1 cellular context compared by ENCODE assay signal in genomic region chr1:61753998-61754508, GRCh38.
TF ChIP-seq lines count a peak whose summit lies in the region.

No MANE protein-coding gene starts in this region.

TF ChIP-seq in HepG2, 621 proteins besides CTCF, POLR2A, EP300 and RAD21:
- no peak for TF ChIP-seq BCL6 (CRISPR knock-in tag; IDR thresholded peaks at IDR 0.05)
- TF ChIP-seq RFX3 (CRISPR knock-in tag; IDR thresholded peaks at IDR 0.05): no peak
- TF ChIP-seq ZNF589 (CRISPR knock-in tag; conservative IDR thresholded peaks at IDR 0.05): no peak
- no peak for TF ChIP-seq XRCC5 (optimal IDR thresholded peaks at IDR 0.05; ENCODE audit: low read length)
- no peak for TF ChIP-seq AHDC1 (CRISPR knock-in tag; IDR thresholded peaks at IDR 0.05; ENCODE audit: borderline replicate concordance)
- TF ChIP-seq SNAPC2 (CRISPR knock-in tag; IDR thresholded peaks at IDR 0.05): no peak
- no peak for TF ChIP-seq RNF2 (conservative IDR thresholded peaks at IDR 0.05; ENCODE audit: low read depth)
- TF ChIP-seq ARHGAP35 (CRISPR knock-in tag; IDR thresholded peaks at IDR 0.05; ENCODE audit: borderline replicate concordance): no peak
